In genomic region chr5:2254880-2255750, GRCh38 we compare ENCODE assay signal across 2 cellular contexts.
TF ChIP-seq lines count a peak whose summit lies in the region.

No MANE protein-coding gene starts in this region.

TF ChIP-seq in K562, 482 proteins besides CTCF, POLR2A, EP300 and RAD21:
- 0 out of 2 replicates have a peak, but pooled peaks have one; percentile 7 for TF ChIP-seq EGR1 (conservative IDR thresholded peaks at IDR 0.05)
- no peak for TF ChIP-seq CREB3 (tag; conservative IDR thresholded peaks at IDR 0.05; ENCODE audit: low read depth)
- no peak for TF ChIP-seq POLR2H (tag; IDR thresholded peaks at IDR 0.05; ENCODE audit: low read depth)

TF ChIP-seq in GM12891, 5 proteins besides CTCF, POLR2A, EP300 and RAD21:
- TF ChIP-seq POLR2AphosphoS5 (IDR thresholded peaks at IDR 0.05; ENCODE audit: low read depth, low read length) = no peak
- TF ChIP-seq POU2F2 (IDR thresholded peaks at IDR 0.05; ENCODE audit: low read depth, low read length) = no peak
- no peak for TF ChIP-seq TAF1 (IDR thresholded peaks at IDR 0.05; ENCODE audit: low read depth, low read length)
- TF ChIP-seq SPI1 (IDR thresholded peaks at IDR 0.05; ENCODE audit: low read depth, low read length) = no peak
- TF ChIP-seq PAX5 (IDR thresholded peaks at IDR 0.05; ENCODE audit: insufficient read depth, low read length, severe bottlenecking) = no peak
